13 cellular contexts compared by ENCODE assay signal in the genomic region with DNA sequence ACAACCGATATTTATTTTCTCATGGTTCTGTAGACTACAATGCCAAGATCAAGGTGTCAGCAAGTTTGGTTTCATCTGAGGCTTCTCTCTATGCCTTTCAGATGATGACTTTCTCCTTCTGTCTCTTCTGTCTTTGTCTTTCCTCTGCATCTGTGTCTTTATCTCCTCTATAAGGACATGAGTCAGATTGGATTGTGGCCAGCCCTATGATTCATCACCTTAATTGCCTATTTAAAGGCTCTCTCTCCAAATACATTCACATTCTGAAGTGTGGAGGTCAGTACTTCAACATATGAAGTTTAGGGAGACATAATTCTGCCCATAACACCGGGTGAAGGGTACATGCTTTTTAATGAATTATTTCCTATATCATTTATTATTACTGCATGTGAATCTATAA.
DNase-seq lines count a peak whose midpoint lies in the region; ATAC-seq and TF ChIP-seq lines count a peak whose summit lies in the region.
"Had no signal": no experiment of that assay in that cellular context is flagged by ENCODE, and none has a peak within 500 bp of the region (broad histone marks: within the 10 kb centered on the region; RNA-seq: fewer than 3 reads in every experiment).

No MANE protein-coding gene starts in this region.

- H3K4me3 ChIP-seq in BE2C (ENCODE audit: low read depth, low read length) (no peak overlapping the region), SJCRH30 (no peak overlapping the region), psoas muscle (no peak overlapping the region)
- H3K4me3 ChIP-seq: cardiac muscle cell, uterus had no signal

- intact Hi-C loops in psoas muscle (cut with DNase I): no loop called here

- TF ChIP-seq CTCF in BE2C (IDR thresholded peaks at IDR 0.05; ENCODE audit: low read depth, low read length): no peak
- TF ChIP-seq CTCF in psoas muscle (IDR thresholded peaks at IDR 0.05): no peak

- H3K9me3 ChIP-seq in BE2C (no peaks in the 10 kb centered on the region), SJCRH30 (replicated peaks) (no peaks in the 10 kb centered on the region), psoas muscle (no peaks in the 10 kb centered on the region)
- H3K9me3 ChIP-seq: uterus had no signal

- H3K36me3 ChIP-seq in BE2C (no peaks in the 10 kb centered on the region), SJCRH30 (no peaks in the 10 kb centered on the region), psoas muscle (ENCODE audit: insufficient read depth in 1 of 2, low read depth in 1 of 2) (no peaks in the 10 kb centered on the region)
- H3K36me3 ChIP-seq: cardiac muscle cell, uterus had no signal

- H3K4me1 ChIP-seq in BE2C: no peaks in the 10 kb centered on the region
- H3K4me1 ChIP-seq in SJCRH30: no peaks in the 10 kb centered on the region
- no peaks in the 10 kb centered on the region for H3K4me1 ChIP-seq in psoas muscle
- H3K4me1 ChIP-seq: uterus had no signal

- no peak for ATAC-seq in HG03045 (IDR thresholded peaks at IDR 0.05; ENCODE audit: unreplicated experiment)
- no peak for ATAC-seq in psoas muscle
- ATAC-seq: activated CD4-positive, CD25-positive, alpha-beta regulatory T cell treated with anti-CD3 and anti-CD28 coated beads, Interleukin-2, amount 50 U/mL, for 24 hours had no signal

- WGBS in psoas muscle, 3 donors: 82 to 90% (median 87%) methylated on average over 2 of the region's 2 CpGs

- H3K27ac ChIP-seq in SJCRH30: no peak overlapping the region
- no peak overlapping the region for H3K27ac ChIP-seq in psoas muscle
- H3K27ac ChIP-seq: cardiac muscle cell, uterus had no signal

- DNase-seq in BE2C: peak; percentile 12
- DNase-seq in HUDEP-2 (lab: John Stamatoyannopoulos, UW; ENCODE audit: unreplicated experiment in 76 of 76): peak in 54 of 76 experiments; percentile 0 to 88 (median 52)
- DNase-seq in SJCRH30: peak; percentile 13 to 16
- DNase-seq in fibroblast of the conjunctiva (ENCODE audit: low read depth): peak; percentile 1
- DNase-seq in activated CD4-positive, alpha-beta T cell treated with anti-CD3 and anti-CD28 coated beads for 4 hours: no peak
- DNase-seq in activated CD4-positive, alpha-beta T cell treated with anti-CD3 and anti-CD28 coated beads for 48 hours: no peak
- DNase-seq in psoas muscle: no peak
- DNase-seq: GDM1, kidney, uterus had no signal

- H3K27me3 ChIP-seq in BE2C: no peaks in the 10 kb centered on the region
- no peaks in the 10 kb centered on the region for H3K27me3 ChIP-seq in SJCRH30
- H3K27me3 ChIP-seq in psoas muscle (ENCODE audit: insufficient read depth in 3 of 3, low read length in 2 of 3): no peaks in the 10 kb centered on the region
- H3K27me3 ChIP-seq: cardiac muscle cell, uterus had no signal

Comparison
In these comparisons a context has a peak if more than half of its experiments do, and no peak if none do; other contexts are left out.
1. DNase-seq: peak in BE2C (single experiment), HUDEP-2 (54 of 76), SJCRH30 (2 of 2) and fibroblast of the conjunctiva (single experiment); none in activated CD4-positive, alpha-beta T cell treated with anti-CD3 and anti-CD28 coated beads for 4 hours (0 of 2), activated CD4-positive, alpha-beta T cell treated with anti-CD3 and anti-CD28 coated beads for 48 hours (single experiment) and psoas muscle (0 of 2).